In the genomic region with DNA sequence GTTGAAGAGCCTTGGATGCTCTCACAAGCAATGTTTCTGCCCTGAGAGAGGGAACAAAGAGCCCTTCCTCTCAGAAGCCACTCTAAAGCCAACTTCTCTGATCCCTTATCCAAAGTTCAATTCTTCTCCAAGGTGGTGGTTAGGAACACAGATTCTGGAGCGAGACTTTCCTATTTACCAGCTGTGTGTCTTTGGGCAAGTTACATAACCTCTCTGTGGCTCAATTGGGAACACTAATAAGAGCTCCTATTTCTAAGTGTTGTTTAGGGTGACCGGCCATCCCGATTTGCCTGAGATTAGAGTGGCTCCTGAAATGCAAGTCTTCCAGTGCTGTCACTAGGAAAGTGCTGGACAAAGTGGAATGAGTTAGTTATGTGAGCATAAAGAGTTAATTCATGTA, we compare ENCODE assay signal across 40 cellular contexts.
"Had no signal": no experiment of that assay in that cellular context is flagged by ENCODE, and none has a peak within 500 bp of the region (broad histone marks: within the 10 kb centered on the region; RNA-seq: fewer than 3 reads in every experiment).

No MANE protein-coding gene starts in this region.

- DNase-seq: activated effector memory CD4-positive, alpha-beta T cell treated with anti-CD3 and anti-CD28 coated beads, Interleukin-2, amount 50 U/mL, for 16 hours; activated effector memory CD4-positive, alpha-beta T cell treated with Interleukin-2 at 50 U/mL for 16 hours; activated gamma-delta T cell; activated gamma-delta T cell treated with Interleukin-2 at 50 U/mL for 16 hours; activated naive CD4-positive, alpha-beta T cell; activated naive CD4-positive, alpha-beta T cell treated with anti-CD3 and anti-CD28 coated beads for 36 hours; activated naive CD4-positive, alpha-beta T cell treated with anti-CD3 and anti-CD28 coated beads, Interleukin-2, amount 10 ng/mL, durations not matched to agents 7 days and 5 days; activated naive CD4-positive, alpha-beta T cell treated with anti-CD3 and anti-CD28 coated beads, Interleukin-2, amount 50 U/mL, for 16 hours; activated naive CD4-positive, alpha-beta T cell treated with Interleukin-2 at 50 U/mL for 16 hours; activated naive CD8-positive, alpha-beta T cell treated with anti-CD3 and anti-CD28 coated beads for 36 hours; activated naive CD8-positive, alpha-beta T cell treated with anti-CD3 and anti-CD28 coated beads, Interleukin-2, amount 10 ng/mL, durations not matched to agents 7 days and 5 days; activated naive CD8-positive, alpha-beta T cell treated with anti-CD3 and anti-CD28 coated beads, Interleukin-2, amount 50 U/mL, for 24 hours; activated T-cell treated with anti-CD3 and anti-CD28 coated beads, Interleukin-2, amount 50 U/mL, for 1 hour; activated T-cell treated with anti-CD3 and anti-CD28 coated beads, Interleukin-2, amount 50 U/mL, for 24 hours; activated T-cell treated with anti-CD3 and anti-CD28 coated beads, Interleukin-2, amount 50 U/mL, for 4 hours; activated T-cell treated with anti-CD3 and anti-CD28 coated beads, Interleukin-2, amount 50 U/mL, for 48 hours; activated T-cell treated with anti-CD3 and anti-CD28 coated beads, Interleukin-2, amount 50 U/mL, for 72 hours; adrenal gland; amniotic stem cell; amygdala; anterior cingulate cortex; aorta; body of pancreas; brain microvascular endothelial cell; caudate nucleus; central memory CD4-positive, alpha-beta T cell; cerebellar nuclear complex had no signal

- H3K9me3 ChIP-seq: adrenal gland, ascending aorta, body of pancreas, breast epithelium had no signal

- H3K27me3 Mint-ChIP-seq: activated naive CD4-positive, alpha-beta T cell treated with anti-CD3 and anti-CD28 coated beads, Interleukin-2, amount 10 ng/mL, durations not matched to agents 7 days and 5 days; activated naive CD8-positive, alpha-beta T cell; activated naive CD8-positive, alpha-beta T cell treated with anti-CD3 and anti-CD28 coated beads for 36 hours; activated naive CD8-positive, alpha-beta T cell treated with anti-CD3 and anti-CD28 coated beads, Interleukin-2, amount 50 U/mL, for 24 hours; activated T-cell treated with anti-CD3 and anti-CD28 coated beads, Interleukin-2, amount 50 U/mL, for 24 hours; brain had no signal

- H3K4me3 Mint-ChIP-seq: activated naive CD4-positive, alpha-beta T cell treated with anti-CD3 and anti-CD28 coated beads for 36 hours; activated naive CD4-positive, alpha-beta T cell treated with anti-CD3 and anti-CD28 coated beads, Interleukin-2, amount 10 ng/mL, durations not matched to agents 7 days and 5 days; activated naive CD4-positive, alpha-beta T cell treated with anti-CD3 and anti-CD28 coated beads, Interleukin-2, amount 50 U/mL, for 24 hours; activated naive CD8-positive, alpha-beta T cell; activated naive CD8-positive, alpha-beta T cell treated with anti-CD3 and anti-CD28 coated beads for 36 hours; activated naive CD8-positive, alpha-beta T cell treated with anti-CD3 and anti-CD28 coated beads, Interleukin-2, amount 10 ng/mL, durations not matched to agents 7 days and 5 days; activated naive CD8-positive, alpha-beta T cell treated with anti-CD3 and anti-CD28 coated beads, Interleukin-2, amount 50 U/mL, for 24 hours; activated T-cell treated with anti-CD3 and anti-CD28 coated beads, Interleukin-2, amount 50 U/mL, for 24 hours; activated T-cell treated with anti-CD3 and anti-CD28 coated beads, Interleukin-2, amount 50 U/mL, for 4 hours; activated T-cell treated with anti-CD3 and anti-CD28 coated beads, Interleukin-2, amount 50 U/mL, for 72 hours; activated T-helper 1 cell treated with anti-CD3 and anti-CD28 coated beads, Interleukin-12 subunit alpha, Interleukin-12 subunit beta, Interleukin-2, Interleukin-4 antibody, amounts not matched to agents 30 ng/mL and 10 ng/mL and 1 ng/mL, durations not matched to agents 14 hours and 24 hours and 36 hours; activated T-helper 17 cell treated with anti-CD3 and anti-CD28 coated beads, Interleukin-2, amount 50 U/mL, for 72 hours; brain; central memory CD8-positive, alpha-beta T cell had no signal

- H3K27me3 ChIP-seq: adrenal gland, ascending aorta, body of pancreas, brain microvascular endothelial cell, breast epithelium, cardiac muscle cell had no signal

- H3K36me3 ChIP-seq: adrenal gland, ascending aorta, brain microvascular endothelial cell, breast epithelium, cardiac muscle cell had no signal

- H3K9me3 Mint-ChIP-seq: activated naive CD4-positive, alpha-beta T cell treated with anti-CD3 and anti-CD28 coated beads for 36 hours; activated naive CD4-positive, alpha-beta T cell treated with anti-CD3 and anti-CD28 coated beads, Interleukin-2, amount 10 ng/mL, durations not matched to agents 7 days and 5 days; activated naive CD4-positive, alpha-beta T cell treated with anti-CD3 and anti-CD28 coated beads, Interleukin-2, amount 50 U/mL, for 24 hours; activated naive CD4-positive, alpha-beta T cell treated with anti-CD3 and anti-CD28 coated beads, Interleukin-2, amount 50 U/mL, for 72 hours; activated naive CD8-positive, alpha-beta T cell treated with anti-CD3 and anti-CD28 coated beads for 36 hours; activated naive CD8-positive, alpha-beta T cell treated with anti-CD3 and anti-CD28 coated beads, Interleukin-2, amount 10 ng/mL, durations not matched to agents 7 days and 5 days; activated naive CD8-positive, alpha-beta T cell treated with anti-CD3 and anti-CD28 coated beads, Interleukin-2, amount 50 U/mL, for 24 hours; activated T-cell treated with anti-CD3 and anti-CD28 coated beads, Interleukin-2, amount 50 U/mL, for 24 hours; activated T-cell treated with anti-CD3 and anti-CD28 coated beads, Interleukin-2, amount 50 U/mL, for 4 hours; activated T-cell treated with anti-CD3 and anti-CD28 coated beads, Interleukin-2, amount 50 U/mL, for 72 hours; activated T-helper 1 cell treated with anti-CD3 and anti-CD28 coated beads, Interleukin-12 subunit alpha, Interleukin-12 subunit beta, Interleukin-2, Interleukin-4 antibody, amounts not matched to agents 30 ng/mL and 10 ng/mL and 1 ng/mL, durations not matched to agents 14 hours and 24 hours and 36 hours; activated T-helper 2 cell treated with anti-CD3 and anti-CD28 coated beads, Interferon-gamma antibody, Interleukin-2, Interleukin-4, amounts not matched to agents 10 μg/mL and 5 μg/mL and 100 μg/mL, durations not matched to agents 14 hours and 24 hours and 36 hours; central memory CD8-positive, alpha-beta T cell had no signal

- H3K27ac ChIP-seq: adrenal gland, ascending aorta, body of pancreas, brain microvascular endothelial cell, breast epithelium, cardiac muscle cell had no signal

- FAIRE-seq: astrocyte, bronchial epithelial cell had no signal

- ATAC-seq: activated naive CD4-positive, alpha-beta T cell treated with anti-CD3 and anti-CD28 coated beads, Interleukin-2, amount 50 U/mL, for 72 hours; activated naive CD8-positive, alpha-beta T cell treated with anti-CD3 and anti-CD28 coated beads, Interleukin-2, amount 50 U/mL, for 24 hours; activated T-cell treated with anti-CD3 and anti-CD28 coated beads, Interleukin-2, amount 50 U/mL, for 4 hours; activated T-cell treated with anti-CD3 and anti-CD28 coated beads, Interleukin-2, amount 50 U/mL, for 72 hours; activated T-helper 17 cell treated with anti-CD3 and anti-CD28 coated beads, Interleukin-2, amount 50 U/mL, for 72 hours; body of pancreas had no signal

- H3K4me3 ChIP-seq: adrenal gland, ascending aorta, body of pancreas, breast epithelium, cardiac muscle cell had no signal

- H3K4me1 ChIP-seq: ascending aorta, body of pancreas, breast epithelium had no signal

- H3K27ac Mint-ChIP-seq: activated naive CD4-positive, alpha-beta T cell treated with anti-CD3 and anti-CD28 coated beads for 36 hours; activated naive CD4-positive, alpha-beta T cell treated with anti-CD3 and anti-CD28 coated beads, Interleukin-2, amount 10 ng/mL, durations not matched to agents 7 days and 5 days; activated naive CD4-positive, alpha-beta T cell treated with anti-CD3 and anti-CD28 coated beads, Interleukin-2, amount 50 U/mL, for 24 hours; activated naive CD4-positive, alpha-beta T cell treated with anti-CD3 and anti-CD28 coated beads, Interleukin-2, amount 50 U/mL, for 72 hours; activated naive CD8-positive, alpha-beta T cell; activated naive CD8-positive, alpha-beta T cell treated with anti-CD3 and anti-CD28 coated beads for 36 hours; activated naive CD8-positive, alpha-beta T cell treated with anti-CD3 and anti-CD28 coated beads, Interleukin-2, amount 10 ng/mL, durations not matched to agents 7 days and 5 days; activated naive CD8-positive, alpha-beta T cell treated with anti-CD3 and anti-CD28 coated beads, Interleukin-2, amount 50 U/mL, for 24 hours; activated T-cell treated with anti-CD3 and anti-CD28 coated beads, Interleukin-2, amount 50 U/mL, for 24 hours; activated T-cell treated with anti-CD3 and anti-CD28 coated beads, Interleukin-2, amount 50 U/mL, for 72 hours; activated T-helper 1 cell treated with anti-CD3 and anti-CD28 coated beads, Interleukin-12 subunit alpha, Interleukin-12 subunit beta, Interleukin-2, Interleukin-4 antibody, amounts not matched to agents 30 ng/mL and 10 ng/mL and 1 ng/mL, durations not matched to agents 14 hours and 24 hours and 36 hours; activated T-helper 17 cell treated with anti-CD3 and anti-CD28 coated beads, Interleukin-2, amount 50 U/mL, for 72 hours; activated T-helper 2 cell treated with anti-CD3 and anti-CD28 coated beads, Interferon-gamma antibody, Interleukin-2, Interleukin-4, amounts not matched to agents 10 μg/mL and 5 μg/mL and 100 μg/mL, durations not matched to agents 14 hours and 24 hours and 36 hours; brain had no signal

- H3K36me3 Mint-ChIP-seq: activated naive CD4-positive, alpha-beta T cell treated with anti-CD3 and anti-CD28 coated beads, Interleukin-2, amount 10 ng/mL, durations not matched to agents 7 days and 5 days; activated naive CD4-positive, alpha-beta T cell treated with anti-CD3 and anti-CD28 coated beads, Interleukin-2, amount 50 U/mL, for 72 hours; activated naive CD8-positive, alpha-beta T cell treated with anti-CD3 and anti-CD28 coated beads for 36 hours; activated naive CD8-positive, alpha-beta T cell treated with anti-CD3 and anti-CD28 coated beads, Interleukin-2, amount 10 ng/mL, durations not matched to agents 7 days and 5 days had no signal

- H3K4me1 Mint-ChIP-seq: activated naive CD4-positive, alpha-beta T cell treated with anti-CD3 and anti-CD28 coated beads, Interleukin-2, amount 10 ng/mL, durations not matched to agents 7 days and 5 days; activated naive CD4-positive, alpha-beta T cell treated with anti-CD3 and anti-CD28 coated beads, Interleukin-2, amount 50 U/mL, for 24 hours; activated naive CD8-positive, alpha-beta T cell treated with anti-CD3 and anti-CD28 coated beads, Interleukin-2, amount 50 U/mL, for 24 hours; activated T-helper 17 cell treated with anti-CD3 and anti-CD28 coated beads, Interleukin-2, amount 50 U/mL, for 72 hours; central memory CD8-positive, alpha-beta T cell had no signal
